In genomic region chr11:9575531-9576240, GRCh38 we compare ENCODE assay signal across 1 cellular context.
TF ChIP-seq lines count a peak whose summit lies in the region.

No MANE protein-coding gene starts in this region.

TF ChIP-seq in K562, 482 proteins besides CTCF, POLR2A, EP300 and RAD21 (continued from another document):
- TF ChIP-seq BCLAF1 (IDR thresholded peaks at IDR 0.05; ENCODE audit: borderline replicate concordance in 1 of 2, control insufficient read depth in 1 of 2, low read depth in 2 of 2, low read length in 1 of 2) (no peak), ZFPM2 (CRISPR knock-in tag; IDR thresholded peaks at IDR 0.05) (no peak), DPF2 (IDR thresholded peaks at IDR 0.05) (0 out of 2 replicates have a peak, but pooled peaks have one; percentile 10), MLX (CRISPR knock-in tag; conservative IDR thresholded peaks at IDR 0.05) (no peak), PHTF2 (CRISPR knock-in tag; IDR thresholded peaks at IDR 0.05) (no peak), BRD9 (IDR thresholded peaks at IDR 0.05; ENCODE audit: low read depth, partially characterized antibody) (peak; percentile 28), CEBPG (CRISPR knock-in tag; IDR thresholded peaks at IDR 0.05) (no peak), CEBPG (tag; conservative IDR thresholded peaks at IDR 0.05 in 1 of 2, IDR thresholded peaks at IDR 0.05 in 1 of 2) (peak in 1 of 2 experiments; percentile 60; a peak in 2 of 4 replicates), NCOA2 (IDR thresholded peaks at IDR 0.05; ENCODE audit: partially characterized antibody in 2 of 2) (no peak), ZNF384 (IDR thresholded peaks at IDR 0.05; ENCODE audit: low read depth, low read length) (no peak), RBM14 (IDR thresholded peaks at IDR 0.05; ENCODE audit: borderline replicate concordance, insufficient read depth, low read depth, low read length) (no peak), ZSCAN29 (IDR thresholded peaks at IDR 0.05) (peak; percentile 68; the same call in 1 of the 2 replicates), ZNF655 (CRISPR knock-in tag; IDR thresholded peaks at IDR 0.05) (no peak), NCOR1 (IDR thresholded peaks at IDR 0.05) (no peak), PHF8 (IDR thresholded peaks at IDR 0.05; ENCODE audit: borderline replicate concordance, low read length) (no peak), ZNF121 (CRISPR knock-in tag; conservative IDR thresholded peaks at IDR 0.05) (no peak), ZNF766 (CRISPR knock-in tag; conservative IDR thresholded peaks at IDR 0.05) (no peak), ZNF830 (CRISPR knock-in tag; IDR thresholded peaks at IDR 0.05) (no peak), L3MBTL2 (IDR thresholded peaks at IDR 0.05) (0 out of 2 replicates have a peak, but pooled peaks have one; percentile 2), ERF (CRISPR knock-in tag; IDR thresholded peaks at IDR 0.05) (no peak), KDM4B (IDR thresholded peaks at IDR 0.05; ENCODE audit: borderline replicate concordance in 2 of 2, low read depth in 1 of 2) (no peak), ETV1 (tag; conservative IDR thresholded peaks at IDR 0.05; ENCODE audit: low read depth) (no peak), NR1H2 (CRISPR knock-in tag; IDR thresholded peaks at IDR 0.05) (no peak), FOXJ3 (CRISPR knock-in tag; IDR thresholded peaks at IDR 0.05) (no peak), MEF2A (IDR thresholded peaks at IDR 0.05; ENCODE audit: control insufficient read depth, low read depth, low read length) (peak; percentile 89), PTTG1 (tag; IDR thresholded peaks at IDR 0.05; ENCODE audit: low read depth) (no peak), GTF2E2 (tag; IDR thresholded peaks at IDR 0.05) (peak; percentile 75; the same call in 1 of the 2 replicates), RAD51 (IDR thresholded peaks at IDR 0.05; ENCODE audit: borderline replicate concordance, low read depth) (no peak), NRF1 (conservative IDR thresholded peaks at IDR 0.05 in 1 of 2, IDR thresholded peaks at IDR 0.05 in 1 of 2) (peak in 1 of 2 experiments; percentile 9; a peak in 1 of 4 replicates), PURB (CRISPR knock-in tag; IDR thresholded peaks at IDR 0.05; ENCODE audit: low read depth) (no peak), RFX1 (IDR thresholded peaks at IDR 0.05) (peak; percentile 5; the same call in 1 of the 2 replicates), SMC3 (conservative IDR thresholded peaks at IDR 0.05; ENCODE audit: insufficient read depth, low read depth, low read length) (no peak), TEAD2 (tag; IDR thresholded peaks at IDR 0.05) (no peak), PYGO2 (tag; IDR thresholded peaks at IDR 0.05) (no peak), TFAP4 (CRISPR knock-in tag; IDR thresholded peaks at IDR 0.05; ENCODE audit: borderline replicate concordance) (no peak), CREBBP (IDR thresholded peaks at IDR 0.05; ENCODE audit: low read depth, low read length) (no peak), KDM5B (IDR thresholded peaks at IDR 0.05; ENCODE audit: insufficient replicate concordance, low read depth, low read length) (no peak), EWSR1 (IDR thresholded peaks at IDR 0.05; ENCODE audit: borderline replicate concordance, low read depth, partially characterized antibody) (no peak), PBX2 (CRISPR knock-in tag; IDR thresholded peaks at IDR 0.05; ENCODE audit: low read depth) (no peak), PBX2 (tag; conservative IDR thresholded peaks at IDR 0.05; ENCODE audit: low read depth) (no peak), PREB (CRISPR knock-in tag; IDR thresholded peaks at IDR 0.05) (no peak), ILK (tag; IDR thresholded peaks at IDR 0.05; ENCODE audit: borderline replicate concordance, low read depth) (no peak), RBFOX2 (IDR thresholded peaks at IDR 0.05; ENCODE audit: low read depth, low read length) (no peak), ZNF507 (tag; conservative IDR thresholded peaks at IDR 0.05) (no peak), E2F3 (CRISPR knock-in tag; IDR thresholded peaks at IDR 0.05) (no peak), NR2C2 (CRISPR knock-in tag; IDR thresholded peaks at IDR 0.05) (no peak), NR2C2 (tag; IDR thresholded peaks at IDR 0.05) (0 out of 2 replicates have a peak, but pooled peaks have one; percentile 17), ZNF282 (CRISPR knock-in tag; IDR thresholded peaks at IDR 0.05) (no peak), HDAC3 (IDR thresholded peaks at IDR 0.05; ENCODE audit: borderline replicate concordance, partially characterized antibody) (no peak)
- TF ChIP-seq, protein P1, sequence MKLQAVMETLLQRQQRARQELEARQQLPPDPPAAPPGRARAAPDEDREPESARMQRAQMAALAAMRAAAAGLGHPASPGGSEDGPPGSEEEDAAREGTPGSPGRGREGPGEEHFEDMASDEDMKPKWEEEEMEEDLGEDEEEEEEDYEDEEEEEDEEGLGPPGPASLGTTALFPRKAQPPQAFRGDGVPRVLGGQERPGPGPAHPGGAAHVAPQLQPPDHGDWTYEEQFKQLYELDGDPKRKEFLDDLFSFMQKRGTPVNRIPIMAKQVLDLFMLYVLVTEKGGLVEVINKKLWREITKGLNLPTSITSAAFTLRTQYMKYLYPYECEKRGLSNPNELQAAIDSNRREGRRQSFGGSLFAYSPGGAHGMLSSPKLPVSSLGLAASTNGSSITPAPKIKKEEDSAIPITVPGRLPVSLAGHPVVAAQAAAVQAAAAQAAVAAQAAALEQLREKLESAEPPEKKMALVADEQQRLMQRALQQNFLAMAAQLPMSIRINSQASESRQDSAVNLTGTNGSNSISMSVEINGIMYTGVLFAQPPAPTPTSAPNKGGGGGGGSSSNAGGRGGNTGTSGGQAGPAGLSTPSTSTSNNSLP (IDR thresholded peaks at IDR 0.05; ENCODE audit: borderline replicate concordance, low read depth, low read length) = no peak
- TF ChIP-seq, protein P2, sequence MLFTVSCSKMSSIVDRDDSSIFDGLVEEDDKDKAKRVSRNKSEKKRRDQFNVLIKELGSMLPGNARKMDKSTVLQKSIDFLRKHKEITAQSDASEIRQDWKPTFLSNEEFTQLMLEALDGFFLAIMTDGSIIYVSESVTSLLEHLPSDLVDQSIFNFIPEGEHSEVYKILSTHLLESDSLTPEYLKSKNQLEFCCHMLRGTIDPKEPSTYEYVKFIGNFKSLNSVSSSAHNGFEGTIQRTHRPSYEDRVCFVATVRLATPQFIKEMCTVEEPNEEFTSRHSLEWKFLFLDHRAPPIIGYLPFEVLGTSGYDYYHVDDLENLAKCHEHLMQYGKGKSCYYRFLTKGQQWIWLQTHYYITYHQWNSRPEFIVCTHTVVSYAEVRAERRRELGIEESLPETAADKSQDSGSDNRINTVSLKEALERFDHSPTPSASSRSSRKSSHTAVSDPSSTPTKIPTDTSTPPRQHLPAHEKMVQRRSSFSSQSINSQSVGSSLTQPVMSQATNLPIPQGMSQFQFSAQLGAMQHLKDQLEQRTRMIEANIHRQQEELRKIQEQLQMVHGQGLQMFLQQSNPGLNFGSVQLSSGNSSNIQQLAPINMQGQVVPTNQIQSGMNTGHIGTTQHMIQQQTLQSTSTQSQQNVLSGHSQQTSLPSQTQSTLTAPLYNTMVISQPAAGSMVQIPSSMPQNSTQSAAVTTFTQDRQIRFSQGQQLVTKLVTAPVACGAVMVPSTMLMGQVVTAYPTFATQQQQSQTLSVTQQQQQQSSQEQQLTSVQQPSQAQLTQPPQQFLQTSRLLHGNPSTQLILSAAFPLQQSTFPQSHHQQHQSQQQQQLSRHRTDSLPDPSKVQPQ (CRISPR knock-in tag; IDR thresholded peaks at IDR 0.05; ENCODE audit: borderline replicate concordance) = no peak
- TF ChIP-seq, protein P3, sequence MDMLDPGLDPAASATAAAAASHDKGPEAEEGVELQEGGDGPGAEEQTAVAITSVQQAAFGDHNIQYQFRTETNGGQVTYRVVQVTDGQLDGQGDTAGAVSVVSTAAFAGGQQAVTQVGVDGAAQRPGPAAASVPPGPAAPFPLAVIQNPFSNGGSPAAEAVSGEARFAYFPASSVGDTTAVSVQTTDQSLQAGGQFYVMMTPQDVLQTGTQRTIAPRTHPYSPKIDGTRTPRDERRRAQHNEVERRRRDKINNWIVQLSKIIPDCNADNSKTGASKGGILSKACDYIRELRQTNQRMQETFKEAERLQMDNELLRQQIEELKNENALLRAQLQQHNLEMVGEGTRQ (CRISPR knock-in tag; IDR thresholded peaks at IDR 0.05) = no peak
- TF ChIP-seq, protein P4, sequence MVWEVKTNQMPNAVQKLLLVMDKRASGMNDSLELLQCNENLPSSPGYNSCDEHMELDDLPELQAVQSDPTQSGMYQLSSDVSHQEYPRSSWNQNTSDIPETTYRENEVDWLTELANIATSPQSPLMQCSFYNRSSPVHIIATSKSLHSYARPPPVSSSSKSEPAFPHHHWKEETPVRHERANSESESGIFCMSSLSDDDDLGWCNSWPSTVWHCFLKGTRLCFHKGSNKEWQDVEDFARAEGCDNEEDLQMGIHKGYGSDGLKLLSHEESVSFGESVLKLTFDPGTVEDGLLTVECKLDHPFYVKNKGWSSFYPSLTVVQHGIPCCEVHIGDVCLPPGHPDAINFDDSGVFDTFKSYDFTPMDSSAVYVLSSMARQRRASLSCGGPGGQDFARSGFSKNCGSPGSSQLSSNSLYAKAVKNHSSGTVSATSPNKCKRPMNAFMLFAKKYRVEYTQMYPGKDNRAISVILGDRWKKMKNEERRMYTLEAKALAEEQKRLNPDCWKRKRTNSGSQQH (CRISPR knock-in tag; IDR thresholded peaks at IDR 0.05) = no peak
